8 cellular contexts compared by ENCODE assay signal in the genomic region with DNA sequence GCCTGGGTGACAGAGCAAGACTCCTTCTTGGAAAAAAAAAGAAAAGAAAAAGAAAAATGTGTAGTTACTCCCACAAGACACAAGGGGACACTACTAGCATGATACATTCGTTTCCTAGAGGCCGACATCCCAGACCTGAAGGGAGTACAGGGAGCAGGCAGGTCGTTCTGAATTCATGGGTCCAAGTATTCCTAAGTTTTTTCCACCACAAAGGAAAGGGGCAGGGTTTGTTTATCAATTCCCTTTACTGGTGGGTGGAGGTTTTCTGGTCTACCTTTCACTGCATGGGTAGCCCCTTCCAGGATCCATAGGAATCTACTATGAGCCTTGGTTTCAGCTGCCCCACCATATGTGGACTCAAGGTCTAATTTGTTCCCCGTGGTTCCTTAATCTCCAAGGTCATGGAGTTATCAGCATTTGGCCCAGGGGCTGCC. TPM values are rescaled to one million over a fixed set of nuclear protein-coding genes. Genes with fewer than 3 reads are reported as not detected.
DNase-seq lines count a peak whose midpoint lies in the region; ATAC-seq and TF ChIP-seq lines count a peak whose summit lies in the region.

No MANE protein-coding gene starts in this region.

- H3K27me3 Mint-ChIP-seq in natural killer cell (ENCODE audit: low read depth in 2 of 2), result no peaks in the 10 kb centered on the region
- no peaks in the 10 kb centered on the region for H3K27me3 Mint-ChIP-seq in T-helper 2 cell treated with Interferon-gamma antibody and Interleukin-4, amounts not matched to agents 5 μg/mL and 100 μg/mL, for 36 hours (ENCODE audit: low read depth)

- no peak overlapping the region for H3K4me3 ChIP-seq in AG10803 (ENCODE audit: low read length)

- TF ChIP-seq CTCF in AG10803 (conservative IDR thresholded peaks at IDR 0.05; ENCODE audit: low read length), result peak; percentile 84
- peak; percentile 76 for TF ChIP-seq CTCF in GM13977 (IDR thresholded peaks at IDR 0.05; ENCODE audit: extremely low read depth, insufficient read depth, missing control alignments)
- peak; percentile 70 for TF ChIP-seq CTCF in natural killer cell (IDR thresholded peaks at IDR 0.05)

- H3K4me3 Mint-ChIP-seq in natural killer cell, result no peak overlapping the region
- H3K4me3 Mint-ChIP-seq in T-helper 2 cell treated with Interferon-gamma antibody and Interleukin-4, amounts not matched to agents 5 μg/mL and 100 μg/mL, for 36 hours, result no peak overlapping the region

- H3K27ac Mint-ChIP-seq in natural killer cell, result no peak overlapping the region
- H3K27ac Mint-ChIP-seq in T-helper 2 cell treated with Interferon-gamma antibody and Interleukin-4, amounts not matched to agents 5 μg/mL and 100 μg/mL, for 36 hours, result no peak overlapping the region

- intact Hi-C loops in natural killer cell (cut with micrococcal nuclease), result loop anchor here (1.0 to 10.0 kb wide), 3 partner anchors 51 to 218 kb away; no protein-coding TSS in a partner anchor

- no peaks in the 10 kb centered on the region for H3K9me3 Mint-ChIP-seq in natural killer cell
- no peaks in the 10 kb centered on the region for H3K9me3 Mint-ChIP-seq in T-helper 2 cell treated with Interferon-gamma antibody and Interleukin-4, amounts not matched to agents 5 μg/mL and 100 μg/mL, for 36 hours

- H3K4me1 Mint-ChIP-seq in natural killer cell, result peaks cover 5 to 13% of the 10 kb centered on the region in 2 donors
- peaks cover 4% of the 10 kb centered on the region for H3K4me1 Mint-ChIP-seq in T-helper 2 cell treated with Interferon-gamma antibody and Interleukin-4, amounts not matched to agents 5 μg/mL and 100 μg/mL, for 36 hours (ENCODE audit: low read depth)

- peak; percentile 85 for DNase-seq in AG10803 (ENCODE audit: low read depth)
- peak; percentile 82 for DNase-seq in GM13977 (ENCODE audit: low spot score)
- DNase-seq in NCI-H2029 (lab: John Stamatoyannopoulos, UW), result peak; percentile 70
- peak; percentile 44 to 86 for DNase-seq in SW 1271 (lab: John Stamatoyannopoulos, UW)
- peak; percentile 73 for DNase-seq in fibroblast of gingiva (ENCODE audit: low read depth)
- DNase-seq in natural killer cell, result no peak
- DNase-seq in T-helper 2 cell treated with Interferon-gamma antibody and Interleukin-4, amounts not matched to agents 5 μg/mL and 100 μg/mL, for 36 hours (ENCODE audit: low spot score), result no peak

- H3K36me3 Mint-ChIP-seq in natural killer cell, result no peaks in the 10 kb centered on the region
- no peaks in the 10 kb centered on the region for H3K36me3 Mint-ChIP-seq in T-helper 2 cell treated with Interferon-gamma antibody and Interleukin-4, amounts not matched to agents 5 μg/mL and 100 μg/mL, for 36 hours (ENCODE audit: low read depth)

- ATAC-seq in natural killer cell (peak; percentile 76 to 81 (median 81)), GM18858 (IDR thresholded peaks at IDR 0.05; ENCODE audit: unreplicated experiment) (no peak)

- in situ Hi-C loops in GM13977 (cut with MboI; ENCODE audit: low pct_unique_long_range_greater_than_20kb, low sequenced_read_pairs, unreplicated experiment), result loop anchor here (5.0 kb wide), 1 partner anchor 146 kb away; no protein-coding TSS in a partner anchor

RNA-seq across cellular contexts. Expression of gene TIGD3, which starts 11.8 kb away (rescaled TPM):
- 1 to 10 TPM in 2 of 3 donors, under 1 TPM in 1; 0.70 to 2.2 (median 1.2) TPM for total RNA-seq in natural killer cell

RNA-seq across cellular contexts. Expression of gene SLC25A45, which starts 16.1 kb away (rescaled TPM):
- 10 to 100 TPM; 50.9 to 61.1 (median 61.0) TPM for total RNA-seq in natural killer cell

RNA-seq across cellular contexts. Expression of gene FRMD8, which starts 20.1 kb away (rescaled TPM):
- total RNA-seq in natural killer cell, result 10 to 100 TPM; 45.6 to 58.4 (median 57.7) TPM

RNA-seq across cellular contexts. Expression of gene DPF2, which starts 32.7 kb away (rescaled TPM):
- 100 to 1,000 TPM in 1 of 3 donors, 10 to 100 TPM in 2; 69.6 to 102 (median 89.1) TPM for total RNA-seq in natural killer cell

RNA-seq across cellular contexts. Expression of gene CDC42EP2, which starts 51.7 kb away (rescaled TPM):
- total RNA-seq in natural killer cell, result 1 to 10 TPM; 1.4 to 1.5 (median 1.5) TPM

Comparison
In these comparisons a context has a peak if more than half of its experiments do, and no peak if none do; other contexts are left out.
1. DNase-seq: peak in AG10803 (single experiment), GM13977 (single experiment), NCI-H2029 (single experiment), SW 1271 (2 of 2) and fibroblast of gingiva (single experiment); none in natural killer cell (single experiment) and T-helper 2 cell treated with Interferon-gamma antibody and Interleukin-4, amounts not matched to agents 5 μg/mL and 100 μg/mL, for 36 hours (single experiment).
2. Peak in every context shown above with its lines, with median percentiles within 50 percentile points of each other: CTCF ChIP-seq.